In the genomic region with DNA sequence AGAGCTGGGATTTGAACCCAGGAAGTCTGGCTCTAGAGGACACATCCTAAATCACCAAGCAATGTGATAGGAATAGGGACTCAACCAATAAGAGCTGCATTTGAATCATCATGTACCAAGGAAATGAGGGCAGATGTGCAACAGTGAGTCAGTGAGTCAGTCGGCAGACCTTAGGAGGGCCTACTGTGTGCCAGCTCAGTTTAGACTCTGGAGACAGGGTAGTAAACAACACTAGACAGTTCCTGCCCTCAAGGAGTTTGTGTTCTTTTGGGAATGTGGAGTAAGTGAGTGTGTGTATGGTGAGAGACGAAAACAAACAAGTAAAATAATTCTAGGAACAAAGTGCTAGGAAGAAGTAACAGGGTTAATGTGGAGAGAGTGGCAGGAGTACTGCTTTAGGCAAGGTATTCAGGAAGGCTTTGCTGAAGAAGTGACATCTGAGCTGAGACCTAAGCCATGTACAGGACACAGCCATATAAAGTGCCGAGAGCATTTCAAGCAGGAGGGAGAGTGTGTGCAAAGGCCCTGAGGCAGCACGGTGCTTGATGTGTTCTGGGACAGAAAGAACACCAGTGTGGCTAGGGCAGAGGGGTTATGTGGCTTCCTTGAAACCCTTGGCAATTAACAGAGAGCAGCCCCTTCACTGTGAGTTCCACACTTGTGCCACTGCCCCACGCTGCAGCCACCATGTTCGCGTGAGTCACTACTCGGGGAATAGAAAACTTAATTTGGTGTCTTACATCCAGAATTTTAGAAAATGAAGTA, we compare ENCODE assay signal across 13 cellular contexts. TPM values are rescaled to one million over a fixed set of nuclear protein-coding genes. Genes with fewer than 3 reads are reported as not detected.
DNase-seq lines count a peak whose midpoint lies in the region; ATAC-seq and TF ChIP-seq lines count a peak whose summit lies in the region.
"Had no signal": no experiment of that assay in that cellular context is flagged by ENCODE, and none has a peak within 500 bp of the region (broad histone marks: within the 10 kb centered on the region; RNA-seq: fewer than 3 reads in every experiment).

No MANE protein-coding gene starts in this region.

- peak overlapping the region; percentile 95 for H3K27ac Mint-ChIP-seq in T-helper 17 cell
- H3K27ac Mint-ChIP-seq in memory B cell: peak overlapping the region; percentile 89

- TF ChIP-seq CTCF in HEK293 (tag by site-specific recombination; IDR thresholded peaks at IDR 0.05): no peak

- no peaks in the 10 kb centered on the region for H3K27me3 Mint-ChIP-seq in T-helper 17 cell
- H3K27me3 Mint-ChIP-seq in memory B cell: no peaks in the 10 kb centered on the region

- DNase-seq in T-helper 17 cell (no peak), memory B cell (ENCODE audit: low spot score in 2 of 2) (no peak), H4 (ENCODE audit: low spot score) (no peak), NCI-H2227 (lab: John Stamatoyannopoulos, UW; ENCODE audit: unreplicated experiment) (no peak), NCI-H345 treated with DMSO at 0.1 percent for 48 hours (lab: John Stamatoyannopoulos, UW; ENCODE audit: unreplicated experiment) (no peak)
- DNase-seq: NCI-H2029 had no signal

- no peaks in the 10 kb centered on the region for H3K4me1 ChIP-seq in HEK293 (ENCODE audit: control insufficient read depth, insufficient read depth, low read length)
- H3K4me1 ChIP-seq: breast epithelium had no signal

- H3K9me3 Mint-ChIP-seq in memory B cell: peaks cover 2% of the 10 kb centered on the region

- CTCF ChIA-PET in HEK293 (lab: Yijun Ruan, JAX): interaction anchor here (1.8 kb wide), 1 partner anchor 51 kb away, joined by 4 read pairs; no protein-coding TSS in a partner anchor

- H3K36me3 ChIP-seq in HEK293 (ENCODE audit: control insufficient read depth in 2 of 2, insufficient read depth in 1 of 2, low read length in 2 of 2): no peaks in the 10 kb centered on the region
- H3K36me3 ChIP-seq: breast epithelium had no signal

- POLR2A ChIA-PET in HEK293 (lab: Yijun Ruan, JAX): no interaction called here

- peak overlapping the region; percentile 4 for H3K4me3 Mint-ChIP-seq in T-helper 17 cell
- H3K4me3 Mint-ChIP-seq in memory B cell: no peak overlapping the region

- peaks cover 18% of the 10 kb centered on the region for H3K36me3 Mint-ChIP-seq in T-helper 17 cell (ENCODE audit: low read depth)
- H3K36me3 Mint-ChIP-seq in memory B cell: peaks cover 32% of the 10 kb centered on the region

- H3K4me3 ChIP-seq in HEK293 (ENCODE audit: low read depth, low read length): no peak overlapping the region
- H3K4me3 ChIP-seq: breast epithelium, Peyer's patch, right atrium auricular region had no signal

- ATAC-seq in GM18870 (IDR thresholded peaks at IDR 0.05; ENCODE audit: unreplicated experiment): peak; percentile 5
- ATAC-seq in T-helper 17 cell: no peak
- no peak for ATAC-seq in memory B cell (ENCODE audit: low read depth)
- ATAC-seq in GM21576 (IDR thresholded peaks at IDR 0.05; ENCODE audit: unreplicated experiment): no peak

- H3K27ac ChIP-seq in HEK293 (ENCODE audit: extremely low read depth, low read depth, low read length): no peak overlapping the region
- H3K27ac ChIP-seq: breast epithelium, right atrium auricular region had no signal

- H3K9me3 ChIP-seq in HEK293 (ENCODE audit: control insufficient read depth, insufficient read depth, low read depth, low read length) (no peaks in the 10 kb centered on the region), T-helper 17 cell (ENCODE audit: control insufficient read depth, low read length, poor library complexity, severe bottlenecking) (no peaks in the 10 kb centered on the region)
- H3K9me3 ChIP-seq: breast epithelium, Peyer's patch, right atrium auricular region had no signal

- H3K4me1 Mint-ChIP-seq in T-helper 17 cell (peaks cover 72% of the 10 kb centered on the region), memory B cell (peaks cover 43% of the 10 kb centered on the region)

TF ChIP-seq in HEK293, 187 proteins besides CTCF, POLR2A, EP300 and RAD21:
- TF ChIP-seq, protein P1, sequence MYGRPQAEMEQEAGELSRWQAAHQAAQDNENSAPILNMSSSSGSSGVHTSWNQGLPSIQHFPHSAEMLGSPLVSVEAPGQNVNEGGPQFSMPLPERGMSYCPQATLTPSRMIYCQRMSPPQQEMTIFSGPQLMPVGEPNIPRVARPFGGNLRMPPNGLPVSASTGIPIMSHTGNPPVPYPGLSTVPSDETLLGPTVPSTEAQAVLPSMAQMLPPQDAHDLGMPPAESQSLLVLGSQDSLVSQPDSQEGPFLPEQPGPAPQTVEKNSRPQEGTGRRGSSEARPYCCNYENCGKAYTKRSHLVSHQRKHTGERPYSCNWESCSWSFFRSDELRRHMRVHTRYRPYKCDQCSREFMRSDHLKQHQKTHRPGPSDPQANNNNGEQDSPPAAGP (tag by site-specific recombination; IDR thresholded peaks at IDR 0.05): no peak
- peak; percentile 90 for TF ChIP-seq ZNF623 (tag by site-specific recombination; IDR thresholded peaks at IDR 0.05)

RNA-seq across cellular contexts. Expression of a gene that starts 11.4 kb away (rescaled TPM):
- total RNA-seq in T-helper 17 cell: 100 to 1,000 TPM; 262 to 274 TPM
- 0.04 TPM in 1 of 2 replicates, not detected in the other for total RNA-seq in H4 (2014; rRNA removed; shearing (Covaris generic))
- total RNA-seq: fibroblast of villous mesenchyme had no signal

Comparison
In these comparisons a context has a peak if more than half of its experiments do, and no peak if none do; other contexts are left out.
1. RNA of a gene that starts 11.4 kb away (total RNA-seq): 262 to 274 TPM in T-helper 17 cell; 0.04 TPM in H4; every median in the first group is over 100 times any median in the second.